Comparison of ENCODE assay signal across 22 cellular contexts in the genomic region with DNA sequence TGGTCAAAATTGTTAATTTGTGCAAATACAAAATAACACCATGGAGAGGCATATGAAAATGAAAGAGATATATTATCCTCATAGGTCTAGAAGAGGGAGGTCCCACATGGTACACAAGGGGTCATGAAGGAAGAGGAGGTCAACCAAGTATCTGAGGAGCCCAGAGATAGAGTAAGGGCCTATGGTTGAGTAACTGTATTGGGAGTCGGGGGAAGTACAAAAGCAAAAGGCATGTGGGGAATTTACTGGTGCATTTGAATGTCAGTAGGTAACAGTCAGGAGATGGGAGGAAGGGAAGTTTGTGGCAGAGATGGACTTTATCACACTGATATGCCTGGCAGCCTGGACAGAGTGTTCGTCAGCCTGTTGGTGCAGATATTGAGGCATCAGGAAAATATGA.
"Had no signal": no experiment of that assay in that cellular context is flagged by ENCODE, and none has a peak within 500 bp of the region (broad histone marks: within the 10 kb centered on the region; RNA-seq: fewer than 3 reads in every experiment).

No MANE protein-coding gene starts in this region.

- H3K4me1 Mint-ChIP-seq: activated CD4-positive, alpha-beta T cell treated with anti-CD3 and anti-CD28 coated beads, Interleukin-2, amount 10 ng/mL, durations not matched to agents 24 days and 14 days; activated CD8-positive, alpha-beta memory T cell treated with anti-CD3 and anti-CD28 coated beads, Interleukin-2, amount 10 ng/mL, durations not matched to agents 7 days and 5 days; activated naive CD4-positive, alpha-beta T cell treated with anti-CD3 and anti-CD28 coated beads, Interleukin-2, amount 50 U/mL, for 24 hours had no signal

- H3K36me3 Mint-ChIP-seq: activated CD8-positive, alpha-beta memory T cell treated with anti-CD3 and anti-CD28 coated beads, Interleukin-2, amount 10 ng/mL, durations not matched to agents 7 days and 5 days; activated naive CD4-positive, alpha-beta T cell treated with anti-CD3 and anti-CD28 coated beads, Interleukin-2, amount 50 U/mL, for 24 hours had no signal

- H3K4me3 Mint-ChIP-seq: activated CD4-positive, alpha-beta T cell treated with anti-CD3 and anti-CD28 coated beads, Interleukin-2, amount 10 ng/mL, durations not matched to agents 24 days and 14 days; activated CD8-positive, alpha-beta memory T cell treated with anti-CD3 and anti-CD28 coated beads, Interleukin-2, amount 10 ng/mL, durations not matched to agents 7 days and 5 days; activated naive CD4-positive, alpha-beta T cell treated with anti-CD3 and anti-CD28 coated beads, Interleukin-2, amount 50 U/mL, for 24 hours; activated T-cell treated with anti-CD3 and anti-CD28 coated beads, Interleukin-2, amount 50 U/mL, for 24 hours; activated T-helper 1 cell treated with anti-CD3 and anti-CD28 coated beads, Interleukin-12 subunit alpha, Interleukin-12 subunit beta, Interleukin-2, Interleukin-4 antibody, amounts not matched to agents 30 ng/mL and 10 ng/mL and 1 ng/mL, durations not matched to agents 14 hours and 24 hours and 36 hours; T-helper 1 cell treated with Interleukin-12 subunit alpha and Interleukin-12 subunit beta and Interleukin-4 antibody, amounts not matched to agents 30 μg/mL and 1 μg/mL, for 36 hours had no signal

- H3K4me1 ChIP-seq: breast epithelium had no signal

- H3K27me3 ChIP-seq: breast epithelium had no signal

- DNase-seq: activated CD4-positive, alpha-beta T cell treated with anti-CD3 and anti-CD28 coated beads, Interleukin-2, amount 10 ng/mL, durations not matched to agents 24 days and 14 days; activated CD4-positive, alpha-beta T cell treated with anti-CD3 and anti-CD28 coated beads, Interleukin-2, amount 50 U/mL, for 48 hours; activated CD4-positive, CD25-positive, alpha-beta regulatory T cell treated with anti-CD3 and anti-CD28 coated beads, Interleukin-2, amount 50 U/mL, for 72 hours; activated CD8-positive, alpha-beta memory T cell treated with anti-CD3 and anti-CD28 coated beads, Interleukin-2, amount 10 ng/mL, durations not matched to agents 7 days and 5 days; activated effector memory CD4-positive, alpha-beta T cell treated with Interleukin-2 at 50 U/mL for 16 hours; activated naive CD4-positive, alpha-beta T cell; activated T-cell treated with anti-CD3 and anti-CD28 coated beads, Interleukin-2, amount 50 U/mL, for 24 hours; aorta; caudate nucleus; Kasumi-1; NCI-H1930; NCI-H2171; NCI-H2227 treated with DMSO at 0.1 percent for 48 hours; NCI-H510A; NCI-H526 treated with DMSO at 0.1 percent for 48 hours; NCI-H82; NK-92 treated with Interleukin-12 subunit alpha and Interleukin-12 subunit beta, amount 100 ng/mL, for 24 hours; SHP77 had no signal

- H3K9me3 Mint-ChIP-seq: activated CD4-positive, alpha-beta T cell treated with anti-CD3 and anti-CD28 coated beads, Interleukin-2, amount 10 ng/mL, durations not matched to agents 24 days and 14 days had no signal

- H3K4me3 ChIP-seq: breast epithelium had no signal

- H3K27me3 Mint-ChIP-seq: activated CD4-positive, alpha-beta T cell treated with anti-CD3 and anti-CD28 coated beads, Interleukin-2, amount 10 ng/mL, durations not matched to agents 24 days and 14 days; activated CD8-positive, alpha-beta memory T cell treated with anti-CD3 and anti-CD28 coated beads, Interleukin-2, amount 10 ng/mL, durations not matched to agents 7 days and 5 days; activated naive CD4-positive, alpha-beta T cell treated with anti-CD3 and anti-CD28 coated beads, Interleukin-2, amount 50 U/mL, for 24 hours; activated T-cell treated with anti-CD3 and anti-CD28 coated beads, Interleukin-2, amount 50 U/mL, for 24 hours had no signal

- H3K9me3 ChIP-seq: breast epithelium had no signal

- H3K27ac Mint-ChIP-seq: activated CD4-positive, alpha-beta T cell treated with anti-CD3 and anti-CD28 coated beads, Interleukin-2, amount 10 ng/mL, durations not matched to agents 24 days and 14 days; activated CD8-positive, alpha-beta memory T cell treated with anti-CD3 and anti-CD28 coated beads, Interleukin-2, amount 10 ng/mL, durations not matched to agents 7 days and 5 days; activated naive CD4-positive, alpha-beta T cell treated with anti-CD3 and anti-CD28 coated beads, Interleukin-2, amount 50 U/mL, for 24 hours; activated T-cell treated with anti-CD3 and anti-CD28 coated beads, Interleukin-2, amount 50 U/mL, for 24 hours; activated T-helper 1 cell treated with anti-CD3 and anti-CD28 coated beads, Interleukin-12 subunit alpha, Interleukin-12 subunit beta, Interleukin-2, Interleukin-4 antibody, amounts not matched to agents 30 ng/mL and 10 ng/mL and 1 ng/mL, durations not matched to agents 14 hours and 24 hours and 36 hours; T-helper 1 cell treated with Interleukin-12 subunit alpha and Interleukin-12 subunit beta and Interleukin-4 antibody, amounts not matched to agents 30 μg/mL and 1 μg/mL, for 36 hours had no signal

- H3K27ac ChIP-seq: breast epithelium had no signal

- ATAC-seq: activated CD8-positive, alpha-beta memory T cell treated with anti-CD3 and anti-CD28 coated beads, Interleukin-2, amount 10 ng/mL, durations not matched to agents 7 days and 5 days had no signal
